Comparison of ENCODE assay signal across 13 cellular contexts in genomic region chrX:148466292-148466691, GRCh38. TPM values are rescaled to one million over a fixed set of nuclear protein-coding genes. Genes with fewer than 3 reads are reported as not detected.
DNase-seq lines count a peak whose midpoint lies in the region; ATAC-seq and TF ChIP-seq lines count a peak whose summit lies in the region.
"Had no signal": no experiment of that assay in that cellular context is flagged by ENCODE, and none has a peak within 500 bp of the region (broad histone marks: within the 10 kb centered on the region; RNA-seq: fewer than 3 reads in every experiment).

No MANE protein-coding gene starts in this region.

- TF ChIP-seq POLR2A in vagina (IDR thresholded peaks at IDR 0.05): no peak

- intact Hi-C loops in vagina (cut with DNase I): no loop called here

- TF ChIP-seq CTCF in WERI-Rb-1 (IDR thresholded peaks at IDR 0.05; ENCODE audit: low read depth, low read length): no peak
- TF ChIP-seq CTCF in vagina (IDR thresholded peaks at IDR 0.05): no peak

- no peaks in the 10 kb centered on the region for H3K9me3 ChIP-seq in WERI-Rb-1 (ENCODE audit: severe bottlenecking)
- H3K9me3 ChIP-seq in vagina: no peaks in the 10 kb centered on the region

- ATAC-seq in GM18502 (IDR thresholded peaks at IDR 0.05; ENCODE audit: poor library complexity, unreplicated experiment) (peak; percentile 86), GM19397 (IDR thresholded peaks at IDR 0.05; ENCODE audit: unreplicated experiment) (peak; percentile 77), HG02885 (IDR thresholded peaks at IDR 0.05; ENCODE audit: poor library complexity, unreplicated experiment) (peak; percentile 80)
- ATAC-seq: left cardiac atrium had no signal

- no peaks in the 10 kb centered on the region for H3K36me3 ChIP-seq in WERI-Rb-1
- H3K36me3 ChIP-seq in vagina: no peaks in the 10 kb centered on the region

- H3K27me3 ChIP-seq in WERI-Rb-1 (ENCODE audit: insufficient read depth, low read depth, severe bottlenecking) (no peaks in the 10 kb centered on the region), vagina (no peaks in the 10 kb centered on the region)

- H3K4me3 ChIP-seq in WERI-Rb-1 (ENCODE audit: low read depth, low read length) (no peak overlapping the region), vagina (no peak overlapping the region)

- H3K4me1 ChIP-seq in vagina: no peaks in the 10 kb centered on the region

- H3K27ac ChIP-seq in WERI-Rb-1 (no peak overlapping the region), vagina (no peak overlapping the region)

- peak; percentile 1 for DNase-seq in LHCN-M2 (ENCODE audit: low read depth)
- DNase-seq in WERI-Rb-1: no peak
- DNase-seq in inferior parietal cortex (ENCODE audit: extremely low spot score): no peak
- no peak for DNase-seq in vagina (ENCODE audit: extremely low spot score in 2 of 2)
- DNase-seq in NK-92 (lab: John Stamatoyannopoulos, UW; ENCODE audit: unreplicated experiment): no peak
- DNase-seq: left cardiac atrium, NCI-H1694 treated with DMSO at 0.1 percent for 48 hours, nucleus accumbens, SHP77 treated with DMSO at 0.1 percent for 48 hours had no signal

RNA-seq across cellular contexts. Expression of gene AFF2, which starts 34.1 kb away (rescaled TPM):
- total RNA-seq in LHCN-M2 (2014; rRNA removed): 4.4 and 5.9 TPM in 2 replicates
- 1.2 TPM for polyA plus RNA-seq in LHCN-M2 (2012)
- 0.74 TPM for total RNA-seq in vagina
- polyA plus RNA-seq: BJ had no signal
